Comparison of ENCODE assay signal across 8 cellular contexts in genomic region chr5:133025804-133026663, GRCh38. TPM values are rescaled to one million over a fixed set of nuclear protein-coding genes. Genes with fewer than 3 reads are reported as not detected.
A peak's percentile ranks its signal among the peaks of the same experiment; 100 is the strongest.
DNase-seq lines count a peak whose midpoint lies in the region; ATAC-seq, FAIRE-seq and TF ChIP-seq lines count a peak whose summit lies in the region.

Gene ZCCHC10, minus strand, starts transcription at chr5:133026549. Its CDS starts 12 bp downstream, at chr5:133026537.

- H3K9me3 Mint-ChIP-seq in dendritic cell treated with granulocyte-macrophage colony-stimulating factor and Interleukin-4, amounts not matched to agents 40 ng/mL and 50 ng/mL, for 4 days, result no peaks in the 10 kb centered on the region

- peak within 1 kb of the TSS; percentile 90 for H3K9ac ChIP-seq in HepG2 (ENCODE audit: insufficient read depth, low read depth, low read length)

- no peak for TF ChIP-seq EP300 in HepG2 (IDR thresholded peaks at IDR 0.05; ENCODE audit: low read depth in 2 of 2, low read length in 2 of 2)
- no peak for TF ChIP-seq EP300 in HepG2 (CRISPR knock-in tag; IDR thresholded peaks at IDR 0.05; ENCODE audit: borderline replicate concordance)

- H3K27me3 ChIP-seq in HepG2 (ENCODE audit: control insufficient read depth in 1 of 2, insufficient read depth in 2 of 2, low read length in 2 of 2), result peaks cover 0 to 2% of the 10 kb centered on the region in 2 experiments; a peak in 1 of 5 replicates

- H3K79me2 ChIP-seq in HepG2 (ENCODE audit: insufficient read depth, low read length), result peaks cover 42% of the 10 kb centered on the region

- intact Hi-C loops in dendritic cell treated with granulocyte-macrophage colony-stimulating factor and Interleukin-4, amounts not matched to agents 40 ng/mL and 50 ng/mL, for 4 days (cut with micrococcal nuclease), result loop anchor here (1.0 to 2.0 kb wide), 2 partner anchors 26 to 63 kb away; partner anchors contain the start of genes AFF4 and HSPA4
- intact Hi-C loops in HepG2 (cut with micrococcal nuclease; ENCODE audit: unreplicated experiment), result loop anchor here (1.0 kb wide), 1 partner anchor 25 kb away; no protein-coding TSS in a partner anchor

- TF ChIP-seq CTCF in C4-2B (conservative IDR thresholded peaks at IDR 0.05) (no peak), HepG2 (CRISPR knock-in tag; IDR thresholded peaks at IDR 0.05) (no peak)

- 2% methylated on average over 29 of the region's 53 CpGs for WGBS in HepG2 (ENCODE audit: low lambda C conversion rate)

- H4K20me1 ChIP-seq in HepG2 (ENCODE audit: insufficient read depth, low read length), result no peaks in the 10 kb centered on the region

- peak within 1 kb of the TSS; percentile 85 for H3K4me3 Mint-ChIP-seq in dendritic cell treated with granulocyte-macrophage colony-stimulating factor and Interleukin-4, amounts not matched to agents 40 ng/mL and 50 ng/mL, for 4 days

- BruUV-seq in HepG2 (replicated peaks; lab: Mats Ljungman, UMichigan), result TSS peak; percentile 85

- H3K4me3 ChIP-seq in HepG2 (replicated peaks in 1 of 3; ENCODE audit: insufficient read depth in 1 of 3, low read depth in 2 of 3, low read length in 3 of 3), result peak within 1 kb of the TSS; percentile 67 to 99 (median 98)

- TF ChIP-seq RAD21 in HepG2 (CRISPR knock-in tag; IDR thresholded peaks at IDR 0.05), result peak; percentile 24; the same call in 1 of the 2 replicates

- H3K4me2 ChIP-seq in HepG2 (ENCODE audit: low read depth, low read length), result peak within 1 kb of the TSS; percentile 88

- H3K36me3 ChIP-seq in HepG2 (replicated peaks in 1 of 2; ENCODE audit: control insufficient read depth in 1 of 2, insufficient read depth in 2 of 2, low read length in 2 of 2), result peaks cover 2 to 7% of the 10 kb centered on the region in 2 experiments; a peak in 3 of 5 replicates

- H3K4me1 ChIP-seq in HepG2 (ENCODE audit: insufficient read depth, low read length), result peaks cover 53% of the 10 kb centered on the region

- H3K36me3 Mint-ChIP-seq in dendritic cell treated with granulocyte-macrophage colony-stimulating factor and Interleukin-4, amounts not matched to agents 40 ng/mL and 50 ng/mL, for 4 days (ENCODE audit: low read depth), result peaks cover 20% of the 10 kb centered on the region

- FAIRE-seq in HepG2 (lab: Jason Lieb, UNC), result no peak

- peak within 1 kb of the TSS; percentile 98 for H3K27ac Mint-ChIP-seq in dendritic cell treated with granulocyte-macrophage colony-stimulating factor and Interleukin-4, amounts not matched to agents 40 ng/mL and 50 ng/mL, for 4 days

- DNase-seq in NCI-H774 (lab: John Stamatoyannopoulos, UW) (peak; percentile 93), HepG2 (ENCODE audit: low spot score) (peak; percentile 86)
- peak; percentile 88 to 90 for DNase-seq in activated CD4-positive, alpha-beta T cell treated with anti-CD3 and anti-CD28 coated beads, Interleukin-2, amount 50 U/mL, for 4 hours
- peak; percentile 89 to 90 for DNase-seq in stimulated activated CD4-positive, alpha-beta T cell treated with anti-CD3 and anti-CD28 coated beads, Interleukin-2, amount 100 ng/mL, for 48 hours

- peak within 1 kb of the TSS; percentile 46 for H2AFZ ChIP-seq in HepG2 (ENCODE audit: low read length)

- in situ Hi-C loops in HepG2 (cut with HindIII; ENCODE audit: extremely low pct_ligation_motif_present, low pct_unique_long_range_greater_than_20kb), result no loop called here

- TF ChIP-seq POLR2A in HepG2 (IDR thresholded peaks at IDR 0.05; ENCODE audit: insufficient read depth in 1 of 2, low read depth in 2 of 2, low read length in 2 of 2), result peak; percentile 70 to 80

- no peaks in the 10 kb centered on the region for H3K9me3 ChIP-seq in HepG2 (ENCODE audit: low read length)

- POLR2A ChIA-PET in HepG2 (lab: Yijun Ruan, JAX), result interaction anchor here (1.1 to 4.1 kb wide), 5 partner anchors 9 to 1477 kb away, joined by 3 to 116 read pairs (median 13); partner anchors contain the start of genes AFF4 and HSPA4

- CTCF ChIA-PET in HepG2 (lab: Yijun Ruan, JAX; ENCODE audit: low intra/inter-chr PET ratio, low total read pairs), result no interaction called here

- H3K27me3 Mint-ChIP-seq in dendritic cell treated with granulocyte-macrophage colony-stimulating factor and Interleukin-4, amounts not matched to agents 40 ng/mL and 50 ng/mL, for 4 days, result peaks cover 4% of the 10 kb centered on the region

- ATAC-seq in GM19397 (IDR thresholded peaks at IDR 0.05; ENCODE audit: unreplicated experiment) (peak; percentile 98), HG03565 (IDR thresholded peaks at IDR 0.05; ENCODE audit: unreplicated experiment) (peak; percentile 96), HepG2 (peak; percentile 91)

- peak within 1 kb of the TSS; percentile 88 for H3K27ac ChIP-seq in C4-2B
- H3K27ac ChIP-seq in HepG2 (ENCODE audit: extremely low read length, insufficient read depth, low read length), result peak within 1 kb of the TSS; percentile 92

- H3K4me1 Mint-ChIP-seq in dendritic cell treated with granulocyte-macrophage colony-stimulating factor and Interleukin-4, amounts not matched to agents 40 ng/mL and 50 ng/mL, for 4 days (ENCODE audit: low read depth), result peaks cover 17% of the 10 kb centered on the region

TF ChIP-seq in HepG2, 621 proteins besides CTCF, POLR2A, EP300 and RAD21 (continues in another document):
- TF ChIP-seq ELF1 (CRISPR knock-in tag; IDR thresholded peaks at IDR 0.05), result no peak; the same call in none of the 2 replicates
- TF ChIP-seq ZNF746 (CRISPR knock-in tag; IDR thresholded peaks at IDR 0.05), result no peak
- TF ChIP-seq TAF15 (IDR thresholded peaks at IDR 0.05; ENCODE audit: low read depth, low read length, poor library complexity, severe bottlenecking), result no peak
- no peak for TF ChIP-seq SOX13 (IDR thresholded peaks at IDR 0.05)
- TF ChIP-seq SOX13 (CRISPR knock-in tag; conservative IDR thresholded peaks at IDR 0.05 in 1 of 2, IDR thresholded peaks at IDR 0.05 in 1 of 2), result 0 out of 4 replicates have a peak, but pooled peaks of 1 of the 2 experiments have one; percentile 7
- TF ChIP-seq ZFY (CRISPR knock-in tag; IDR thresholded peaks at IDR 0.05), result peak; percentile 85
- no peak for TF ChIP-seq E2F1 (CRISPR knock-in tag; IDR thresholded peaks at IDR 0.05)
- TF ChIP-seq TARDBP (CRISPR knock-in tag; IDR thresholded peaks at IDR 0.05), result peak; percentile 16; the same call in 1 of the 2 replicates
- no peak for TF ChIP-seq ZNF17 (CRISPR knock-in tag; IDR thresholded peaks at IDR 0.05)
- TF ChIP-seq RARA (CRISPR knock-in tag; IDR thresholded peaks at IDR 0.05), result no peak; the same call in 1 of the 2 replicates
- no peak for TF ChIP-seq GMEB1 (CRISPR knock-in tag; IDR thresholded peaks at IDR 0.05; ENCODE audit: borderline replicate concordance)
- TF ChIP-seq RORA (CRISPR knock-in tag; IDR thresholded peaks at IDR 0.05), result no peak
- no peak for TF ChIP-seq ZNF83 (CRISPR knock-in tag; IDR thresholded peaks at IDR 0.05; ENCODE audit: borderline replicate concordance)
- TF ChIP-seq AHR (CRISPR knock-in tag; IDR thresholded peaks at IDR 0.05), result no peak

RNA-seq across cellular contexts. Expression of gene ZCCHC10, which starts in this region (rescaled TPM):
- total RNA-seq in HepG2 (2016; rRNA removed; fragmentation: Illumina TruSeq; extraction: Trizol), result 40.7 and 54.8 TPM in 2 replicates
- 11.6 and 12.4 TPM in 2 replicates for total RNA-seq in HepG2 (2016; cell fraction: cytosol; rRNA removed; fragmentation: Illumina TruSeq; extraction: Trizol; ENCODE audit: low read depth)
- 41.5 and 61.2 TPM in 2 replicates for total RNA-seq in HepG2 (2016; cell fraction: insoluble cytoplasmic fraction; rRNA removed; fragmentation: Illumina TruSeq; extraction: Trizol)
- 15.4 and 19.1 TPM in 2 replicates for total RNA-seq in HepG2 (2016; cell fraction: membrane; rRNA removed; fragmentation: Illumina TruSeq; extraction: Trizol)
- total RNA-seq in HepG2 (2016; cell fraction: nucleus; rRNA removed; fragmentation: Illumina TruSeq; extraction: Trizol), result 11.7 and 15.9 TPM in 2 replicates
- 44.5 and 48.2 TPM in 2 replicates for polyA plus RNA-seq in HepG2 (2011; rRNA removed)
- 26.9 and 28.7 TPM in 2 replicates for polyA plus RNA-seq in HepG2 (2011; cell fraction: cytosol; rRNA removed)
- polyA plus RNA-seq in HepG2 (2011; cell fraction: nucleus; rRNA removed), result 4.3 and 8.5 TPM in 2 replicates
- 29.4 and 34.7 TPM in 2 replicates for polyA plus RNA-seq in HepG2 (2012)
- 5.9 and 7.2 TPM in 2 replicates for polyA plus RNA-seq in HepG2 (2016; cell fraction: cytosol; fragmentation: Illumina TruSeq; extraction: Trizol; ENCODE audit: low read depth)
- polyA plus RNA-seq in HepG2 (2016; cell fraction: insoluble cytoplasmic fraction; fragmentation: Illumina TruSeq; extraction: Trizol; ENCODE audit: low read depth), result 53.3 and 59.8 TPM in 2 replicates
- 12.2 and 14.0 TPM in 2 replicates for polyA plus RNA-seq in HepG2 (2016; cell fraction: membrane; fragmentation: Illumina TruSeq; extraction: Trizol; ENCODE audit: low read depth)
- polyA plus RNA-seq in HepG2 (2016; cell fraction: nucleus; fragmentation: Illumina TruSeq; extraction: Trizol; ENCODE audit: insufficient read depth, low read depth), result 27.5 and 29.2 TPM in 2 replicates
- 14.3 and 19.3 TPM in 2 replicates for polyA minus RNA-seq in HepG2 (2011; rRNA and poly(A)+ RNA removed; ENCODE audit: low replicate concordance)
- 12.7 and 13.7 TPM in 2 replicates for polyA minus RNA-seq in HepG2 (2011; cell fraction: cytosol; rRNA and poly(A)+ RNA removed)
- 2.6 and 4.4 TPM in 2 replicates for polyA minus RNA-seq in HepG2 (2011; cell fraction: nucleus; rRNA and poly(A)+ RNA removed)

Comparison
In these comparisons a context has a peak if more than half of its experiments do, and no peak if none do; other contexts are left out.
1. Peak in every context shown above with its lines: DNase-seq, ATAC-seq, H3K4me3 ChIP-seq and H3K27ac ChIP-seq.